Comparison of ENCODE assay signal across 29 cellular contexts in the genomic region with DNA sequence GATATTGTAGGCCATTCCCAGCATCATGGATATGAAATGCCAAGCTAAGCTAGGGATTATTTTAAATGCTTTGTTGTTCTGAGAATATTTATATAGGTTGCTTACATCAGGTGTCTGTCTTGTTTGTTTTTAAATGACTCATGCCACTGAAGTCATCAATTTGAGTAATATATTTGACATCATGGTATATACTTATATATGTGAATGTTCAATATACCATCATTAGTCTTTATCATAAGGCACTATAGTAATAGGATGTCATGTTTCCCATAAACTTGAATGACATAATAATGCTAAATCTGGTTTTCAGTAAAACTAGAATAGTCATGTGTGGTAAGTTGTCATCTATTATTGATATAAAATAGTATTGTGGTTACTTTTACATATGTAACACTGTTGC.
"Had no signal": no experiment of that assay in that cellular context is flagged by ENCODE, and none has a peak within 500 bp of the region (broad histone marks: within the 10 kb centered on the region; RNA-seq: fewer than 3 reads in every experiment).

No MANE protein-coding gene starts in this region.

- H3K36me3 Mint-ChIP-seq: natural killer cell had no signal

- H3K27me3 ChIP-seq: dorsolateral prefrontal cortex, esophagus squamous epithelium, heart right ventricle, neutrophil, pancreas, right lobe of liver, suprapubic skin, thyroid gland, vagina had no signal

- H3K4me3 ChIP-seq: dorsolateral prefrontal cortex, esophagus squamous epithelium, heart right ventricle, lower lobe of right lung, pancreas, right lobe of liver, smooth muscle cell, suprapubic skin, thyroid gland, vagina had no signal

- DNase-seq: dorsolateral prefrontal cortex; effector CD4-positive, alpha-beta T cell; endodermal cell; esophagus squamous epithelium; foreskin melanocyte; glutamatergic neuron; heart right ventricle; hippocampal formation; islet precursor cell; kidney glomerular epithelial cell; left colon; left ventricle myocardium superior; lower lobe of right lung; natural killer cell; pancreas; right lobe of liver; stimulated activated CD4-positive, alpha-beta T cell treated with anti-CD3 and anti-CD28 coated beads, Interleukin-12 subunit alpha, Interleukin-12 subunit beta, amount 100 ng/mL, for 4 hours; stimulated activated CD4-positive, alpha-beta T cell treated with anti-CD3 and anti-CD28 coated beads, Interleukin-1b, Interleukin-23, amount 100 ng/mL, for 48 hours; stimulated activated CD4-positive, alpha-beta T cell treated with anti-CD3 and anti-CD28 coated beads, Interleukin-4, amount 100 ng/mL, for 1 hour; stimulated activated CD8-positive, alpha-beta memory T cell treated with anti-CD3 and anti-CD28 coated beads, Interleukin-4, amount 100 ng/mL, for 48 hours; stimulated activated naive CD4-positive, alpha-beta T cell; stimulated activated naive CD8-positive, alpha-beta T cell treated with anti-CD3 and anti-CD28 coated beads, Interleukin-15, amount 100 ng/mL, for 72 hours; thyroid gland; trophoblast cell had no signal

- H3K4me3 Mint-ChIP-seq: endodermal cell; memory B cell; natural killer cell; stimulated activated naive CD8-positive, alpha-beta T cell treated with anti-CD3 and anti-CD28 coated beads, Interleukin-15, amount 100 ng/mL, for 72 hours had no signal

- FAIRE-seq: pancreas had no signal

- H3K4me2 ChIP-seq: smooth muscle cell had no signal

- H3K27me3 Mint-ChIP-seq: memory B cell; stimulated activated naive CD8-positive, alpha-beta T cell treated with anti-CD3 and anti-CD28 coated beads, Interleukin-15, amount 100 ng/mL, for 72 hours had no signal

- H3K27ac ChIP-seq: heart right ventricle, lower lobe of right lung, neutrophil, right lobe of liver, thyroid gland, vagina had no signal

- H3K9me3 Mint-ChIP-seq: memory B cell; natural killer cell; stimulated activated naive CD8-positive, alpha-beta T cell treated with anti-CD3 and anti-CD28 coated beads, Interleukin-15, amount 100 ng/mL, for 72 hours had no signal

- H3K4me1 ChIP-seq: lower lobe of right lung, pancreas, right lobe of liver had no signal

- H3K36me3 ChIP-seq: lower lobe of right lung, neutrophil, pancreas, right lobe of liver, suprapubic skin, thyroid gland, vagina had no signal

- H3K27ac Mint-ChIP-seq: endodermal cell, memory B cell, natural killer cell had no signal

- H3K9me3 ChIP-seq: esophagus squamous epithelium, heart right ventricle, lower lobe of right lung, neutrophil, pancreas, right lobe of liver, suprapubic skin, thyroid gland, vagina had no signal
